Comparison of ENCODE assay signal across 4 cellular contexts in genomic region chr13:40079721-40080120, GRCh38.
"Had no signal": no experiment of that assay in that cellular context is flagged by ENCODE, and none has a peak within 500 bp of the region (broad histone marks: within the 10 kb centered on the region; RNA-seq: fewer than 3 reads in every experiment).

No MANE protein-coding gene starts in this region.

- H3K4me1 Mint-ChIP-seq: IgD-negative memory B cell had no signal

- DNase-seq: IMR-90 had no signal

- ATAC-seq: HepG2, K562 had no signal

- H3K27me3 Mint-ChIP-seq: IgD-negative memory B cell had no signal
